In the genomic region with DNA sequence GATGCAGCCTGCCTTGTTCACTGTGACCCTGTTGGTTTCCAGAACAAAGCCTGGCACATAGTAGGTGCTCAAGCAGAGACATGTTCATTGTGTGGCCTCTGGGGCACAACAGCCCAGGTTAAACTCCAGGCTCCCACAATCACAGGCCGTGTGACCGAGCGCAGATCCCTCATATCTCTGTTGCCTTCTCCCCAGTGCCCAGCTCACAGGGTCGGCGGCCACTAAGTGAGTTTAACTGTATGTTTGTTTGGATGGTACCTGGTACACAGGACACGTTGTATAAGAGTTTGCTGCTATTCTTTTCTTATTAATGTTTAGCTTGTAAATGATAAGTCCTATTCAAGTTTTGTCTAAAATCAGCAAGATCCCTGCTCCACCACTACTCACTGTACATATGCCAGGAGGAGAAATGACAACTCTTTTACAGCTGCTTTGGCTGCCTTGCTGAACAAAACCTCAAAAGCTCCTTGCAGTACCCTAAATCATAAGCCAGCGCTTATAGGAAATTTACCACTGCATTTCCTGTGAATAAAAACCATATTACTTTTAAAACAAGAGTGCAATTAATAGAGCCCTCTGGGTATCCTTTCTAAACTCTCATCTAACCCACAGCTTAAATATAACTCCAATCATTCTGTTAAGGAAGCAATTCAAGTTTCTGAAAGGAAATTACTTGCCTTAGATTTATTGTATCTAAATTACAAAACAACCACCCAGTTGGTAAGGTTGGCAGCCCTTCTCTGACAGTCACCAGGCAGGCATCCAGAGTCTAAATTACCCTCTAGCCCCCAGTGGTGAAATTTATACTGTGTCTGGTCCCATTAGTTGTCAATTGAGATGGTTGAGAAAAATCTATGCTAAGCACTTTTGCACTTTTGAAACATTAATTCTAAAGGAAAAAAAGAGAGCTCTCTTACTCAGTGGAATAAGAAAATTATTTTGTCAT, we compare ENCODE assay signal across 25 cellular contexts.
DNase-seq lines count a peak whose midpoint lies in the region; TF ChIP-seq lines count a peak whose summit lies in the region.
"Had no signal": no experiment of that assay in that cellular context is flagged by ENCODE, and none has a peak within 500 bp of the region (broad histone marks: within the 10 kb centered on the region; RNA-seq: fewer than 3 reads in every experiment).

No MANE protein-coding gene starts in this region.

- no peak overlapping the region for H3K14ac ChIP-seq in neuronal stem cell (ENCODE audit: low read length)

- intact Hi-C loops in Caco-2 (cut with micrococcal nuclease; ENCODE audit: unreplicated experiment) (no loop called here), thyroid gland (cut with DNase I) (no loop called here)

- no peak overlapping the region for H2BK5ac ChIP-seq in neuronal stem cell (ENCODE audit: low read length)

- H2BK120ac ChIP-seq in neuronal stem cell (ENCODE audit: low read depth, low read length), result no peak overlapping the region

- no peak overlapping the region for H2BK12ac ChIP-seq in neuronal stem cell (ENCODE audit: low read length)

- peak overlapping the region; percentile 6 for H4K91ac ChIP-seq in neuronal stem cell (ENCODE audit: low read depth, low read length, poor library complexity)

- H3K9me3 Mint-ChIP-seq in endothelial cell (ENCODE audit: unreplicated experiment), result no peaks in the 10 kb centered on the region
- no peaks in the 10 kb centered on the region for H3K9me3 Mint-ChIP-seq in Caco-2 (ENCODE audit: unreplicated experiment)

- DNase-seq in EH (ENCODE audit: low read depth) (peak; percentile 54), MG63 (peak; percentile 53), endothelial cell (ENCODE audit: low spot score) (no peak), neuronal stem cell (ENCODE audit: low spot score) (no peak), caudate nucleus (lab: John Stamatoyannopoulos, UW) (no peak), D341Med (ENCODE audit: low spot score) (no peak), Caco-2 (no peak), thyroid gland (no peak)
- DNase-seq: activated CD4-positive, alpha-beta T cell treated with anti-CD3 and anti-CD28 coated beads for 36 hours; activated naive CD4-positive, alpha-beta T cell treated with anti-CD3 and anti-CD28 coated beads, Interleukin-2, amount 50 U/mL, for 16 hours; activated T-cell treated with anti-CD3 and anti-CD28 coated beads, Interleukin-2, amount 50 U/mL, for 48 hours; anterior cingulate cortex; central memory CD4-positive, alpha-beta T cell; erythroblast; islet precursor cell; Kasumi-1; lower lobe of right lung; NCI-H1092 treated with DMSO at 0.1 percent for 48 hours; NCI-H2029 treated with DMSO at 0.1 percent for 48 hours; NCI-H524; spleen; stimulated activated CD4-positive, alpha-beta T cell treated with anti-CD3 and anti-CD28 coated beads, Interleukin-4, amount 100 ng/mL, for 4 hours; stimulated activated naive CD8-positive, alpha-beta T cell treated with anti-CD3 and anti-CD28 coated beads, Interleukin-15, Interleukin-2, amounts not matched to agents 100 U/mL and 50 U/mL, for 24 hours; tibial artery had no signal

- H3K27ac Mint-ChIP-seq in endothelial cell (ENCODE audit: unreplicated experiment) (no peak overlapping the region), Caco-2 (ENCODE audit: unreplicated experiment) (no peak overlapping the region)
- H3K27ac Mint-ChIP-seq: activated CD4-positive, alpha-beta T cell treated with anti-CD3 and anti-CD28 coated beads for 36 hours had no signal

- no peaks in the 10 kb centered on the region for H3K27me3 ChIP-seq in MG63
- H3K27me3 ChIP-seq in neuronal stem cell (ENCODE audit: control insufficient read depth in 3 of 3, insufficient read depth in 3 of 3, low read depth in 1 of 3, low read length in 3 of 3), result no peaks in the 10 kb centered on the region
- H3K27me3 ChIP-seq in Caco-2 (replicated peaks; ENCODE audit: control insufficient read depth, insufficient read depth, low read length), result no peaks in the 10 kb centered on the region
- no peaks in the 10 kb centered on the region for H3K27me3 ChIP-seq in thyroid gland
- H3K27me3 ChIP-seq: gastroesophageal sphincter, spleen, tibial artery had no signal

- H2BK15ac ChIP-seq in neuronal stem cell (ENCODE audit: low read length), result no peak overlapping the region

- H3K4me1 Mint-ChIP-seq in endothelial cell (ENCODE audit: unreplicated experiment) (no peaks in the 10 kb centered on the region), Caco-2 (ENCODE audit: low read depth, unreplicated experiment) (no peaks in the 10 kb centered on the region)
- H3K4me1 Mint-ChIP-seq: activated CD4-positive, alpha-beta T cell treated with anti-CD3 and anti-CD28 coated beads for 36 hours had no signal

- H2AFZ ChIP-seq in neuronal stem cell (ENCODE audit: low read length), result no peak overlapping the region

- no CpG with 5 or more reads among the region's 7 CpGs for WGBS in neuronal stem cell (ENCODE audit: extremely low coverage in 2 of 2, insufficient read length in 2 of 2, insufficient replicate concordance in 1 of 2), 2 donors
- WGBS in thyroid gland, 2 donors, result 79 to 93% methylated on average over 7 of the region's 7 CpGs

- no peak overlapping the region for H3K9ac ChIP-seq in neuronal stem cell (ENCODE audit: low read depth, low read length, poor library complexity)

- no peaks in the 10 kb centered on the region for H3K79me1 ChIP-seq in neuronal stem cell (ENCODE audit: low read depth, low read length)

- no peak overlapping the region for H3K4me2 ChIP-seq in neuronal stem cell (ENCODE audit: insufficient read depth, low read length, poor library complexity, severe bottlenecking)

- H3K36me3 ChIP-seq in MG63, result peaks cover 6% of the 10 kb centered on the region; the same call in 1 of the 2 replicates
- peaks cover 0 to 4% of the 10 kb centered on the region in 2 donors for H3K36me3 ChIP-seq in neuronal stem cell (replicated peaks in 1 of 2; ENCODE audit: control insufficient read depth in 2 of 2, insufficient read depth in 2 of 2, low read length in 2 of 2)
- no peaks in the 10 kb centered on the region for H3K36me3 ChIP-seq in Caco-2 (ENCODE audit: control insufficient read depth, insufficient read depth, low read length)
- H3K36me3 ChIP-seq in thyroid gland, result no peaks in the 10 kb centered on the region
- H3K36me3 ChIP-seq: gastroesophageal sphincter, lower lobe of right lung, spleen, tibial artery had no signal

- no peak overlapping the region for H3K4ac ChIP-seq in neuronal stem cell (ENCODE audit: low read length)

- TF ChIP-seq CTCF in endothelial cell (IDR thresholded peaks at IDR 0.05; ENCODE audit: unreplicated experiment) (peak; percentile 14), Caco-2 (IDR thresholded peaks at IDR 0.05; ENCODE audit: insufficient read depth in 1 of 2, low read depth in 1 of 2, low read length in 1 of 2, severe bottlenecking in 1 of 2, unreplicated experiment in 1 of 2) (no peak), thyroid gland (IDR thresholded peaks at IDR 0.05) (no peak)

- H3K23ac ChIP-seq in neuronal stem cell (ENCODE audit: low read depth, low read length, poor library complexity), result no peak overlapping the region

- CTCF ChIA-PET in Caco-2 (lab: Charles Lee), result interaction anchor here (1.6 kb wide), 1 partner anchor 10 kb away, joined by 5 read pairs; no protein-coding TSS in a partner anchor

- H3K9me3 ChIP-seq in MG63 (no peaks in the 10 kb centered on the region), neuronal stem cell (replicated peaks in 1 of 2; ENCODE audit: control insufficient read depth in 2 of 2, insufficient read depth in 1 of 2, low read depth in 1 of 2, low read length in 2 of 2) (peaks cover 0 to 3% of the 10 kb centered on the region in 2 donors), Caco-2 (no peaks in the 10 kb centered on the region), thyroid gland (no peaks in the 10 kb centered on the region)
- H3K9me3 ChIP-seq: gastroesophageal sphincter, lower lobe of right lung, spleen, tibial artery had no signal

- H3K4me1 ChIP-seq in neuronal stem cell (ENCODE audit: control insufficient read depth in 2 of 2, insufficient read depth in 1 of 2, low read depth in 1 of 2, low read length in 2 of 2) (peaks cover 2 to 8% of the 10 kb centered on the region in 2 donors), Caco-2 (peaks cover 6% of the 10 kb centered on the region; the same call in 1 of the 2 replicates), thyroid gland (no peaks in the 10 kb centered on the region)
- H3K4me1 ChIP-seq: gastroesophageal sphincter, lower lobe of right lung, spleen, tibial artery had no signal

- no peak overlapping the region for H3K4me3 Mint-ChIP-seq in endothelial cell (ENCODE audit: unreplicated experiment)
- H3K4me3 Mint-ChIP-seq in Caco-2 (ENCODE audit: unreplicated experiment), result no peak overlapping the region
- H3K4me3 Mint-ChIP-seq: activated CD4-positive, alpha-beta T cell treated with anti-CD3 and anti-CD28 coated beads for 36 hours had no signal

- H3K18ac ChIP-seq in neuronal stem cell (ENCODE audit: low read length), result peak overlapping the region; percentile 15

- no peak overlapping the region for H4K8ac ChIP-seq in neuronal stem cell (ENCODE audit: low read depth, low read length)

- TF ChIP-seq POLR2A in thyroid gland (IDR thresholded peaks at IDR 0.05), result no peak

- H3K36me3 Mint-ChIP-seq in endothelial cell (ENCODE audit: low read depth, unreplicated experiment), result no peaks in the 10 kb centered on the region
- peaks cover 9% of the 10 kb centered on the region for H3K36me3 Mint-ChIP-seq in Caco-2 (ENCODE audit: insufficient read depth, unreplicated experiment)

- POLR2A ChIA-PET in Caco-2 (lab: Charles Lee), result no interaction called here

- H3K27ac ChIP-seq in neuronal stem cell (replicated peaks; ENCODE audit: low read length), result no peak overlapping the region
- H3K27ac ChIP-seq in caudate nucleus (ENCODE audit: low read depth, low read length), result no peak overlapping the region
- no peak overlapping the region for H3K27ac ChIP-seq in thyroid gland
- H3K27ac ChIP-seq: gastroesophageal sphincter, lower lobe of right lung, spleen, tibial artery had no signal

- H2AK5ac ChIP-seq in neuronal stem cell (ENCODE audit: low read depth, low read length), result no peak overlapping the region

- no TSS peak for BruUV-seq in Caco-2 (replicated peaks; lab: Mats Ljungman, UMichigan)

- no peak overlapping the region for H3K4me3 ChIP-seq in MG63
- no peak overlapping the region for H3K4me3 ChIP-seq in neuronal stem cell (ENCODE audit: low read length in 2 of 2)
- H3K4me3 ChIP-seq in Caco-2 (ENCODE audit: low read depth, low read length), result no peak overlapping the region
- H3K4me3 ChIP-seq in thyroid gland (replicated peaks in 1 of 3), result no peak overlapping the region
- H3K4me3 ChIP-seq: gastroesophageal sphincter, lower lobe of right lung, spleen, tibial artery had no signal

- H3K27me3 Mint-ChIP-seq in endothelial cell (ENCODE audit: unreplicated experiment) (peaks cover 1% of the 10 kb centered on the region), Caco-2 (ENCODE audit: insufficient read depth, unreplicated experiment) (no peaks in the 10 kb centered on the region)
- H3K27me3 Mint-ChIP-seq: activated CD4-positive, alpha-beta T cell treated with anti-CD3 and anti-CD28 coated beads for 36 hours had no signal

Comparison
In these comparisons a context has a peak if more than half of its experiments do, and no peak if none do; other contexts are left out.
1. DNase-seq: peak in EH (single experiment) and MG63 (single experiment); none in endothelial cell (single experiment), neuronal stem cell (single experiment), caudate nucleus (0 of 61), D341Med (single experiment), Caco-2 (0 of 2) and thyroid gland (0 of 2).